ENCODE assay signal across 11 cellular contexts in the genomic region with DNA sequence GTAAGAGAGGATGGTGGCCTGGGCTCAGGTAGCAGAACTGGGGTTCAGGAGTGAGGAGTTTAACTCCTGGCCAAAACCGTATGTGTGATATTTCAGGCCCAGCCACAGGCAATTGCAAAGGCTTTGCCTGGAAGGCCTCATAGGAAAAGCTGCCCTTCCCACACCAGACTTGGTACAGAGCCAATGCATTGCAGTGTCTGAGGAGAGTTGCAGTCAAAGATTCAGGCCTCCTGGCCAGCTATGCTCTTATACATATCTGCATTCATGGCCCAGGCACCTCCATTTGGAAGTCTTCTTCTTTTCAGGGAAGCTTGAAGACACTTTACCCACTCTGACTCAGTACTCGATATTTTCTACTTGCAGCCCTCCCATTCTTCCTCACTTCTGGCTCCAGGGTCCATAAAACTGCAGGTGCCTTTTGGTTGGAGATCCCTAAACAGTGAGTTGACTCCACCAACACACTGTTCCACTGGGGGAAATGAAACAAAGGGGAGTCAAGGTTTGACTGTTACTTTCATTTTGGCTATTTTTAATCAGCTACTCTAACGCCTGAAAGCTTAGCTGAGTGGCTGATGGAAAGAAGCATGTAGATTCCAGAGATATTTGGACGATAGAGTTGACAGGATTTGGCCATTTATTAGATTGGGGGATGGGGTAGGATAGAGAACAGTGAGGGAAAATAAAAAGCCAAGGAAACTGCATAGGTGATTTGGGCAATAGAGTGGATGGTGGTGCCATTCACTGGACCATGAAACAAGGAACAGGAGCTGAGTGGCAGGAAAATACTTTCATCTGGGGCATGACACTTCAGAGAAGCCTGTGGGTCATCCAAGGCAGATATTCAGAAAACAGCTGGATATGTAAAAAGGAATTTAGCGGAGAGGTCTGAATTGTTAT. TPM values are rescaled to one million over a fixed set of nuclear protein-coding genes. Genes with fewer than 3 reads are reported as not detected.
DNase-seq lines count a peak whose midpoint lies in the region; ATAC-seq, FAIRE-seq and TF ChIP-seq lines count a peak whose summit lies in the region.
"Had no signal": no experiment of that assay in that cellular context is flagged by ENCODE, and none has a peak within 500 bp of the region (broad histone marks: within the 10 kb centered on the region; RNA-seq: fewer than 3 reads in every experiment).

No MANE protein-coding gene starts in this region.

- H3K27ac ChIP-seq in KMS-11: no peak overlapping the region
- H3K27ac ChIP-seq: skin epidermis had no signal

- no peak overlapping the region for H3K4me3 Mint-ChIP-seq in activated T-helper 2 cell treated with anti-CD3 and anti-CD28 coated beads, Interferon-gamma antibody, Interleukin-2, Interleukin-4, amounts not matched to agents 10 μg/mL and 5 μg/mL and 100 μg/mL, durations not matched to agents 14 hours and 24 hours and 36 hours (ENCODE audit: low read depth)
- H3K4me3 Mint-ChIP-seq: type B pancreatic cell had no signal

- peaks cover 2% of the 10 kb centered on the region for H3K27me3 Mint-ChIP-seq in activated T-helper 2 cell treated with anti-CD3 and anti-CD28 coated beads, Interferon-gamma antibody, Interleukin-2, Interleukin-4, amounts not matched to agents 10 μg/mL and 5 μg/mL and 100 μg/mL, durations not matched to agents 14 hours and 24 hours and 36 hours (ENCODE audit: low read depth)
- H3K27me3 Mint-ChIP-seq: type B pancreatic cell had no signal

- no peak for TF ChIP-seq CTCF in KMS-11 (conservative IDR thresholded peaks at IDR 0.05; ENCODE audit: low read depth, low read length)

- no peaks in the 10 kb centered on the region for H3K79me2 ChIP-seq in KMS-11 (ENCODE audit: insufficient read depth, low read depth)

- no peak for FAIRE-seq in HTR-8/SVneo (lab: Jason Lieb, UNC)

- DNase-seq in renal cortical epithelial cell (ENCODE audit: low read depth) (peak; percentile 31), HTR-8/SVneo (ENCODE audit: insufficient read length, low spot score) (no peak), activated gamma-delta T cell (lab: John Stamatoyannopoulos, UW) (no peak), NCI-H146 treated with DMSO at 0.1 percent for 48 hours (lab: John Stamatoyannopoulos, UW; ENCODE audit: unreplicated experiment) (no peak)
- DNase-seq in activated T-helper 2 cell treated with anti-CD3 and anti-CD28 coated beads, Interferon-gamma antibody, Interleukin-2, Interleukin-4, amounts not matched to agents 10 μg/mL and 5 μg/mL and 100 μg/mL, durations not matched to agents 14 hours and 24 hours and 36 hours (ENCODE audit: low spot score): no peak
- DNase-seq: NCI-H510A had no signal

- peak; percentile 99 for ATAC-seq in GM18868 (IDR thresholded peaks at IDR 0.05; ENCODE audit: unreplicated experiment)
- ATAC-seq in HG02571 (IDR thresholded peaks at IDR 0.05; ENCODE audit: unreplicated experiment): peak; percentile 91

- intact Hi-C loops in activated T-helper 2 cell treated with anti-CD3 and anti-CD28 coated beads, Interferon-gamma antibody, Interleukin-2, Interleukin-4, amounts not matched to agents 10 μg/mL and 5 μg/mL and 100 μg/mL, durations not matched to agents 14 hours and 24 hours and 36 hours (cut with micrococcal nuclease): no loop called here

- peaks cover 1% of the 10 kb centered on the region for H3K4me1 Mint-ChIP-seq in activated T-helper 2 cell treated with anti-CD3 and anti-CD28 coated beads, Interferon-gamma antibody, Interleukin-2, Interleukin-4, amounts not matched to agents 10 μg/mL and 5 μg/mL and 100 μg/mL, durations not matched to agents 14 hours and 24 hours and 36 hours (ENCODE audit: low read depth)

- H3K27me3 ChIP-seq in KMS-11 (ENCODE audit: insufficient read depth, low read depth): no peaks in the 10 kb centered on the region

- H3K27ac Mint-ChIP-seq in activated T-helper 2 cell treated with anti-CD3 and anti-CD28 coated beads, Interferon-gamma antibody, Interleukin-2, Interleukin-4, amounts not matched to agents 10 μg/mL and 5 μg/mL and 100 μg/mL, durations not matched to agents 14 hours and 24 hours and 36 hours: no peak overlapping the region
- H3K27ac Mint-ChIP-seq: type B pancreatic cell had no signal

- no peak overlapping the region for H3K4me3 ChIP-seq in KMS-11 (IDR thresholded peaks at IDR 0.05; ENCODE audit: insufficient read depth, low read depth, low read length)
- H3K4me3 ChIP-seq: skin epidermis had no signal

- peak overlapping the region; percentile 29 for H2AFZ ChIP-seq in KMS-11 (ENCODE audit: low read depth)

- H3K36me3 Mint-ChIP-seq in activated T-helper 2 cell treated with anti-CD3 and anti-CD28 coated beads, Interferon-gamma antibody, Interleukin-2, Interleukin-4, amounts not matched to agents 10 μg/mL and 5 μg/mL and 100 μg/mL, durations not matched to agents 14 hours and 24 hours and 36 hours (ENCODE audit: low read depth): no peaks in the 10 kb centered on the region
- H3K36me3 Mint-ChIP-seq: type B pancreatic cell had no signal

- no peaks in the 10 kb centered on the region for H3K36me3 ChIP-seq in KMS-11 (ENCODE audit: insufficient read depth)

- no peak overlapping the region for H3K9ac ChIP-seq in KMS-11

- no peaks in the 10 kb centered on the region for H3K9me3 Mint-ChIP-seq in activated T-helper 2 cell treated with anti-CD3 and anti-CD28 coated beads, Interferon-gamma antibody, Interleukin-2, Interleukin-4, amounts not matched to agents 10 μg/mL and 5 μg/mL and 100 μg/mL, durations not matched to agents 14 hours and 24 hours and 36 hours
- H3K9me3 Mint-ChIP-seq: type B pancreatic cell had no signal

- H4K20me1 ChIP-seq in KMS-11 (ENCODE audit: insufficient read depth): no peaks in the 10 kb centered on the region

- H3K4me2 ChIP-seq in KMS-11: no peak overlapping the region; the same call in 1 of the 2 replicates

- peaks cover 10% of the 10 kb centered on the region for H3K4me1 ChIP-seq in KMS-11 (ENCODE audit: low read depth, poor library complexity, severe bottlenecking)

RNA-seq across cellular contexts. Expression of gene IL33, which starts 30.6 kb away (rescaled TPM):
- total RNA-seq in renal cortical epithelial cell: 0.25 and 0.35 TPM in 2 replicates
- not detected in 2 replicates for total RNA-seq in activated T-helper 2 cell treated with anti-CD3 and anti-CD28 coated beads, Interferon-gamma antibody, Interleukin-2, Interleukin-4, amounts not matched to agents 10 μg/mL and 5 μg/mL and 100 μg/mL, durations not matched to agents 14 hours and 24 hours and 36 hours
